ENCODE assay signal across 26 cellular contexts in genomic region chr5:4513381-4513780, GRCh38.
"Had no signal": no experiment of that assay in that cellular context is flagged by ENCODE, and none has a peak within 500 bp of the region (broad histone marks: within the 10 kb centered on the region; RNA-seq: fewer than 3 reads in every experiment).

No MANE protein-coding gene starts in this region.

- H3K9me3 Mint-ChIP-seq: activated CD4-positive, alpha-beta T cell treated with anti-CD3 and anti-CD28 coated beads, Interleukin-2, amount 10 ng/mL, durations not matched to agents 7 days and 5 days; activated naive CD8-positive, alpha-beta T cell treated with anti-CD3 and anti-CD28 coated beads for 36 hours had no signal

- H3K27ac Mint-ChIP-seq: activated CD4-positive, alpha-beta memory T cell treated with anti-CD3 and anti-CD28 coated beads for 36 hours; activated CD4-positive, alpha-beta T cell treated with anti-CD3 and anti-CD28 coated beads, Interleukin-2, amount 10 ng/mL, durations not matched to agents 7 days and 5 days; activated naive CD4-positive, alpha-beta T cell treated with anti-CD3 and anti-CD28 coated beads for 36 hours; activated naive CD8-positive, alpha-beta T cell treated with anti-CD3 and anti-CD28 coated beads for 36 hours; T-cell had no signal

- H3K4me3 ChIP-seq: MG63, PC-9, SK-N-MC had no signal

- H3K9ac ChIP-seq: KMS-11 had no signal

- H3K27ac ChIP-seq: brain microvascular endothelial cell, KMS-11, PC-9, SK-N-MC had no signal

- ATAC-seq: activated T-cell treated with anti-CD3 and anti-CD28 coated beads, Interleukin-2, amount 50 U/mL, for 4 hours; T-cell had no signal

- H3K9me3 ChIP-seq: MG63 had no signal

- H2AFZ ChIP-seq: PC-9 had no signal

- H3K36me3 ChIP-seq: brain microvascular endothelial cell, MG63 had no signal

- DNase-seq: activated CD4-positive, alpha-beta memory T cell treated with anti-CD3 and anti-CD28 coated beads for 36 hours; activated CD4-positive, alpha-beta T cell treated with anti-CD3 and anti-CD28 coated beads, Interleukin-2, amount 10 ng/mL, durations not matched to agents 7 days and 5 days; activated CD4-positive, CD25-positive, alpha-beta regulatory T cell; activated CD8-positive, alpha-beta memory T cell treated with anti-CD3 and anti-CD28 coated beads for 24 hours; activated effector memory CD4-positive, alpha-beta T cell treated with anti-CD3 and anti-CD28 coated beads, Interleukin-2, amount 50 U/mL, for 16 hours; activated naive CD4-positive, alpha-beta T cell treated with anti-CD3 and anti-CD28 coated beads for 36 hours; activated naive CD8-positive, alpha-beta T cell treated with anti-CD3 and anti-CD28 coated beads for 36 hours; activated T-cell treated with anti-CD3 and anti-CD28 coated beads, Interleukin-2, amount 50 U/mL, for 4 hours; brain microvascular endothelial cell; caudate nucleus; MV-4-11; NCI-H1092 treated with DMSO at 0.1 percent for 48 hours; NCI-H1417 treated with DMSO at 0.1 percent for 48 hours; NCI-H1694; NCI-H2029; NCI-H2171 treated with DMSO at 0.1 percent for 48 hours; NCI-H226; NCI-H526; PC-9; SIG-M5; T-cell; T-helper 2 cell; T1000 had no signal

- H3K36me3 Mint-ChIP-seq: activated CD4-positive, alpha-beta memory T cell treated with anti-CD3 and anti-CD28 coated beads for 36 hours; activated naive CD8-positive, alpha-beta T cell treated with anti-CD3 and anti-CD28 coated beads for 36 hours; T-cell had no signal

- H3K4me3 Mint-ChIP-seq: activated CD4-positive, alpha-beta memory T cell treated with anti-CD3 and anti-CD28 coated beads for 36 hours; activated CD4-positive, alpha-beta T cell treated with anti-CD3 and anti-CD28 coated beads, Interleukin-2, amount 10 ng/mL, durations not matched to agents 7 days and 5 days; activated naive CD4-positive, alpha-beta T cell treated with anti-CD3 and anti-CD28 coated beads for 36 hours; activated naive CD8-positive, alpha-beta T cell treated with anti-CD3 and anti-CD28 coated beads for 36 hours; activated T-cell treated with anti-CD3 and anti-CD28 coated beads, Interleukin-2, amount 50 U/mL, for 4 hours; T-cell had no signal

- H3K27me3 Mint-ChIP-seq: activated CD4-positive, alpha-beta memory T cell treated with anti-CD3 and anti-CD28 coated beads for 36 hours; activated CD4-positive, alpha-beta T cell treated with anti-CD3 and anti-CD28 coated beads, Interleukin-2, amount 10 ng/mL, durations not matched to agents 7 days and 5 days; T-cell had no signal

- H3K27me3 ChIP-seq: brain microvascular endothelial cell, MG63 had no signal

- H3K4me2 ChIP-seq: KMS-11, PC-9 had no signal

- H3K4me1 Mint-ChIP-seq: activated CD4-positive, alpha-beta T cell treated with anti-CD3 and anti-CD28 coated beads, Interleukin-2, amount 10 ng/mL, durations not matched to agents 7 days and 5 days; activated naive CD8-positive, alpha-beta T cell treated with anti-CD3 and anti-CD28 coated beads for 36 hours; T-cell had no signal
